In genomic region chr1:245098924-245099323, GRCh38 we compare ENCODE assay signal across 19 cellular contexts. TPM values are rescaled to one million over a fixed set of nuclear protein-coding genes. Genes with fewer than 3 reads are reported as not detected.
"Had no signal": no experiment of that assay in that cellular context is flagged by ENCODE, and none has a peak within 500 bp of the region (broad histone marks: within the 10 kb centered on the region; RNA-seq: fewer than 3 reads in every experiment).

No MANE protein-coding gene starts in this region.

- H3K36me3 ChIP-seq: esophagus muscularis mucosa, neutrophil, pancreas, stomach, thoracic aorta, tibial nerve, upper lobe of right lung, uterus had no signal

- H3K4me3 Mint-ChIP-seq: naive thymus-derived CD8-positive, alpha-beta T cell; nephron progenitor cell had no signal

- H3K4me3 ChIP-seq: esophagus muscularis mucosa, pancreas, smooth muscle cell, stomach, thoracic aorta, tibial nerve, upper lobe of right lung, uterus had no signal

- H3K4me1 ChIP-seq: esophagus muscularis mucosa, foreskin keratinocyte, pancreas, stomach, tibial nerve, upper lobe of right lung, uterus had no signal

- H3K27me3 ChIP-seq: esophagus muscularis mucosa, foreskin keratinocyte, neutrophil, pancreas, stomach, tibial nerve, upper lobe of right lung, uterus had no signal

- H3K27ac Mint-ChIP-seq: naive thymus-derived CD8-positive, alpha-beta T cell had no signal

- DNase-seq: cerebellar nuclear complex; effector CD8-positive, alpha-beta T cell; foreskin keratinocyte; naive thymus-derived CD8-positive, alpha-beta T cell; nephron progenitor cell; pancreas; stimulated activated CD4-positive, alpha-beta T cell treated with anti-CD3 and anti-CD28 coated beads, Interleukin-12 subunit alpha, Interleukin-12 subunit beta, amount 100 ng/mL, for 4 hours; stimulated activated CD4-positive, alpha-beta T cell treated with anti-CD3 and anti-CD28 coated beads, Interleukin-1b, Interleukin-23, amount 100 ng/mL, for 48 hours; stimulated activated CD4-positive, alpha-beta T cell treated with anti-CD3 and anti-CD28 coated beads, Interleukin-4, amount 100 ng/mL, for 1 hour; stimulated activated CD8-positive, alpha-beta memory T cell treated with anti-CD3 and anti-CD28 coated beads, Interleukin-4, amount 100 ng/mL, for 48 hours; stimulated activated naive CD4-positive, alpha-beta T cell treated with Interleukin-2 at 50 U/mL for 16 hours; stomach; uterus had no signal

- H3K36me3 Mint-ChIP-seq: naive thymus-derived CD8-positive, alpha-beta T cell had no signal

- H3K9me3 ChIP-seq: esophagus muscularis mucosa, neutrophil, pancreas, stomach, thoracic aorta, tibial nerve, upper lobe of right lung, uterus had no signal

- H3K27ac ChIP-seq: esophagus muscularis mucosa, foreskin keratinocyte, neutrophil, pancreas, stomach, thoracic aorta, tibial nerve, upper lobe of right lung, uterus had no signal

- H3K4me2 ChIP-seq: smooth muscle cell had no signal

- H3K4me1 Mint-ChIP-seq: naive thymus-derived CD8-positive, alpha-beta T cell had no signal

RNA-seq across cellular contexts. Expression of gene KIF26B, which starts 55.9 kb away (rescaled TPM):
- polyA plus RNA-seq: naive thymus-derived CD8-positive, alpha-beta T cell had no signal
